In the genomic region with DNA sequence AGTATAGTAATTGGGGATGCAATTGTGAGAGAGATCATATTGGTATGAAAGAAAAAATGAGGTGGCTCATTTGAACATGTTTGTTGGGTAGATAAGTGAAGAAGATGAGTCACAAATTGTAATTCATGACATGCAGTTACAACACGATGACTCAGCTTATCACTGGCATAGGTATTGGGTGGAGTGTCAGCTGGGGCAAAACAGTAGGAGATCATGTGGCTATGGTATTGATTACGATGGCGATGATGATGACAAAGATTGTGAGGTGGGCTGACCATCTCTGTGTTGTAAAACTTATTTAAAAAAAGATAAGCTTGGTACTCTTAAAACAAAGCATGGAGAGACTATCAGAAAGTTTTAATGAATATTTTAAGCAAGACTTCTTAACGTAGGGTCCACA, we compare ENCODE assay signal across 12 cellular contexts. TPM values are rescaled to one million over a fixed set of nuclear protein-coding genes. Genes with fewer than 3 reads are reported as not detected.
DNase-seq lines count a peak whose midpoint lies in the region; ATAC-seq and TF ChIP-seq lines count a peak whose summit lies in the region.
"Had no signal": no experiment of that assay in that cellular context is flagged by ENCODE, and none has a peak within 500 bp of the region (broad histone marks: within the 10 kb centered on the region; RNA-seq: fewer than 3 reads in every experiment).

No MANE protein-coding gene starts in this region.

- H3K27me3 ChIP-seq in RWPE2 (ENCODE audit: insufficient read depth, poor library complexity, severe bottlenecking) = no peaks in the 10 kb centered on the region
- H3K27me3 ChIP-seq: BLaER1 had no signal

- peak; percentile 98 for ATAC-seq in RWPE2 (ENCODE audit: low read depth)
- no peak for ATAC-seq in GM21528 (IDR thresholded peaks at IDR 0.05; ENCODE audit: low FRiP score, unreplicated experiment)
- ATAC-seq in left lobe of liver = no peak
- ATAC-seq in HG02885 (IDR thresholded peaks at IDR 0.05; ENCODE audit: poor library complexity, unreplicated experiment) = no peak
- ATAC-seq: stimulated activated memory B cell treated with anti-CD40 and anti-IgM and Interleukin-4, amounts not matched to agents 10 μg/mL and 1 μg/mL and 100 μg/mL, for 72 hours had no signal

- DNase-seq in A172 (ENCODE audit: low spot score) (peak; percentile 80), H4 (ENCODE audit: low spot score) (peak; percentile 40), RWPE2 (ENCODE audit: low spot score) (no peak), fibroblast of gingiva (ENCODE audit: low read depth) (peak; percentile 64), left lobe of liver (ENCODE audit: low spot score) (no peak), NCI-H128 (lab: John Stamatoyannopoulos, UW; ENCODE audit: unreplicated experiment) (no peak)
- DNase-seq: activated T-cell treated with anti-CD3 and anti-CD28 coated beads, Interleukin-2, amount 50 U/mL, for 48 hours; NCI-H82 had no signal

- no peak overlapping the region for H3K27ac ChIP-seq in RWPE2 (ENCODE audit: poor library complexity, severe bottlenecking)
- H3K27ac ChIP-seq: BLaER1 had no signal

- TF ChIP-seq CTCF in RWPE2 (IDR thresholded peaks at IDR 0.05; ENCODE audit: poor library complexity, severe bottlenecking) = no peak

- no peaks in the 10 kb centered on the region for H3K9me3 ChIP-seq in RWPE2 (ENCODE audit: severe bottlenecking)
- H3K9me3 ChIP-seq: BLaER1 had no signal

- peaks cover 11% of the 10 kb centered on the region for H3K4me1 ChIP-seq in RWPE2 (ENCODE audit: insufficient read depth, poor library complexity, severe bottlenecking)
- H3K4me1 ChIP-seq: BLaER1 had no signal

- H3K36me3 ChIP-seq in RWPE2 (ENCODE audit: low read depth) = no peaks in the 10 kb centered on the region
- H3K36me3 ChIP-seq: BLaER1 had no signal

- no peak overlapping the region for H3K4me3 ChIP-seq in RWPE2 (ENCODE audit: severe bottlenecking)
- H3K4me3 ChIP-seq: BLaER1 had no signal

RNA-seq across cellular contexts. Expression of a gene that starts 11.6 kb away (rescaled TPM):
- total RNA-seq in A172 (2014; rRNA removed; shearing (Covaris generic)) = 16.1 and 19.7 TPM in 2 replicates
- 32.4 and 36.9 TPM in 2 replicates for total RNA-seq in H4 (2014; rRNA removed; shearing (Covaris generic))
- total RNA-seq in left lobe of liver = 7.3 TPM

Comparison
In these comparisons a context has a peak if more than half of its experiments do, and no peak if none do; other contexts are left out.
1. DNase-seq: peak in A172 (single experiment), H4 (single experiment) and fibroblast of gingiva (single experiment); none in RWPE2 (single experiment), left lobe of liver (single experiment) and NCI-H128 (single experiment).